In the genomic region with DNA sequence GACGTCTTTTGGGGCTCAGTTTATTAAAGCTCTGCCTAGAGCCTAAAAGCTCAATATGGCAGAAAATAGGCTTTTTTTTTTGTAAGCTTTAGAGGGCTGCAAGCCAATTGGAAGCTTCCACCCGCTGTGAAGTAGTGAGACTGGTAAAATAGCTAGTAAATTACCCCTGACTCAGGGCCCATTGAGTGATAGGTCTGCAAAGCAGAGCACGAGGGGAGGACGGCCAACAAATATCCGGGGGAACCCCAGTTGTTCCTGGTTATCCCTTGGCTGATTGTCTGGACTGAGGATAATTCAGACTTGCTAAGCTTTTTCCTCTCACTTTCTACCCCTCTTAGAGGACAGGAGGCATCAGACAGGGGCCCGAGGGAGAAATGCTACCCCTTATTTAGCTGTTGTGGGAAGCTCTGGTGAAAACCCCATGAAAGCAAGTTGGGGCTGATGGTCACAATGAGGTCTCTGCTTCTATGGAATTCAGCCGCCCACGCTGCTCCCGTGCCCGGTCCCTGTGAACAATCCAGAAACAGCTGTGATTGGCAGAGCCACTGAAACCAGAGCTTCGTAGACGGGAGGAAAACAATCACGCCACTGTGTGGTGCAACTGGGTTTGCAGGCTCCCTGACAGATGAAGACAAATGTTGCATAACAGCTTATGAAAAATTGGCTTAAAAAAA, we compare ENCODE assay signal across 1 cellular context.
TF ChIP-seq lines count a peak whose summit lies in the region.

No MANE protein-coding gene starts in this region.

TF ChIP-seq in HepG2, 621 proteins besides CTCF, POLR2A, EP300 and RAD21 (continued from another document):
- TF ChIP-seq, protein P1, sequence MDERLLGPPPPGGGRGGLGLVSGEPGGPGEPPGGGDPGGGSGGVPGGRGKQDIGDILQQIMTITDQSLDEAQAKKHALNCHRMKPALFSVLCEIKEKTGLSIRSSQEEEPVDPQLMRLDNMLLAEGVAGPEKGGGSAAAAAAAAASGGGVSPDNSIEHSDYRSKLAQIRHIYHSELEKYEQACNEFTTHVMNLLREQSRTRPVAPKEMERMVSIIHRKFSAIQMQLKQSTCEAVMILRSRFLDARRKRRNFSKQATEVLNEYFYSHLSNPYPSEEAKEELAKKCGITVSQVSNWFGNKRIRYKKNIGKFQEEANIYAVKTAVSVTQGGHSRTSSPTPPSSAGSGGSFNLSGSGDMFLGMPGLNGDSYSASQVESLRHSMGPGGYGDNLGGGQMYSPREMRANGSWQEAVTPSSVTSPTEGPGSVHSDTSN (CRISPR knock-in tag; IDR thresholded peaks at IDR 0.05): peak; percentile 59
- TF ChIP-seq NFYC (CRISPR knock-in tag; IDR thresholded peaks at IDR 0.05): peak; percentile 66
- peak; percentile 82 for TF ChIP-seq ZMYM4 (CRISPR knock-in tag; IDR thresholded peaks at IDR 0.05)
- no peak for TF ChIP-seq ZNF883 (CRISPR knock-in tag; IDR thresholded peaks at IDR 0.05; ENCODE audit: not compliant biosample characterization)
- TF ChIP-seq UBTF (CRISPR knock-in tag; IDR thresholded peaks at IDR 0.05): peak; percentile 40; the same call in 1 of the 2 replicates
- peak; percentile 35; the same call in 1 of the 2 replicates for TF ChIP-seq KDM2A (CRISPR knock-in tag; IDR thresholded peaks at IDR 0.05; ENCODE audit: borderline replicate concordance, low read depth)
- TF ChIP-seq, protein P2, sequence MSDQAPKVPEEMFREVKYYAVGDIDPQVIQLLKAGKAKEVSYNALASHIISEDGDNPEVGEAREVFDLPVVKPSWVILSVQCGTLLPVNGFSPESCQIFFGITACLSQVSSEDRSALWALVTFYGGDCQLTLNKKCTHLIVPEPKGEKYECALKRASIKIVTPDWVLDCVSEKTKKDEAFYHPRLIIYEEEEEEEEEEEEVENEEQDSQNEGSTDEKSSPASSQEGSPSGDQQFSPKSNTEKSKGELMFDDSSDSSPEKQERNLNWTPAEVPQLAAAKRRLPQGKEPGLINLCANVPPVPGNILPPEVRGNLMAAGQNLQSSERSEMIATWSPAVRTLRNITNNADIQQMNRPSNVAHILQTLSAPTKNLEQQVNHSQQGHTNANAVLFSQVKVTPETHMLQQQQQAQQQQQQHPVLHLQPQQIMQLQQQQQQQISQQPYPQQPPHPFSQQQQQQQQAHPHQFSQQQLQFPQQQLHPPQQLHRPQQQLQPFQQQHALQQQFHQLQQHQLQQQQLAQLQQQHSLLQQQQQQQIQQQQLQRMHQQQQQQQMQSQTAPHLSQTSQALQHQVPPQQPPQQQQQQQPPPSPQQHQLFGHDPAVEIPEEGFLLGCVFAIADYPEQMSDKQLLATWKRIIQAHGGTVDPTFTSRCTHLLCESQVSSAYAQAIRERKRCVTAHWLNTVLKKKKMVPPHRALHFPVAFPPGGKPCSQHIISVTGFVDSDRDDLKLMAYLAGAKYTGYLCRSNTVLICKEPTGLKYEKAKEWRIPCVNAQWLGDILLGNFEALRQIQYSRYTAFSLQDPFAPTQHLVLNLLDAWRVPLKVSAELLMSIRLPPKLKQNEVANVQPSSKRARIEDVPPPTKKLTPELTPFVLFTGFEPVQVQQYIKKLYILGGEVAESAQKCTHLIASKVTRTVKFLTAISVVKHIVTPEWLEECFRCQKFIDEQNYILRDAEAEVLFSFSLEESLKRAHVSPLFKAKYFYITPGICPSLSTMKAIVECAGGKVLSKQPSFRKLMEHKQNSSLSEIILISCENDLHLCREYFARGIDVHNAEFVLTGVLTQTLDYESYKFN (CRISPR knock-in tag; conservative IDR thresholded peaks at IDR 0.05): no peak
- no peak for TF ChIP-seq FOSL1 (CRISPR knock-in tag; IDR thresholded peaks at IDR 0.05; ENCODE audit: borderline replicate concordance)
- 0 out of 2 replicates have a peak, but pooled peaks have one; percentile 3 for TF ChIP-seq HNF4G (IDR thresholded peaks at IDR 0.05; ENCODE audit: borderline replicate concordance, low read depth, low read length)
- TF ChIP-seq HNF4G (CRISPR knock-in tag; IDR thresholded peaks at IDR 0.05; ENCODE audit: borderline replicate concordance, low read depth): no peak
- TF ChIP-seq MYC (CRISPR knock-in tag; IDR thresholded peaks at IDR 0.05; ENCODE audit: borderline replicate concordance): no peak
- TF ChIP-seq, protein P3, sequence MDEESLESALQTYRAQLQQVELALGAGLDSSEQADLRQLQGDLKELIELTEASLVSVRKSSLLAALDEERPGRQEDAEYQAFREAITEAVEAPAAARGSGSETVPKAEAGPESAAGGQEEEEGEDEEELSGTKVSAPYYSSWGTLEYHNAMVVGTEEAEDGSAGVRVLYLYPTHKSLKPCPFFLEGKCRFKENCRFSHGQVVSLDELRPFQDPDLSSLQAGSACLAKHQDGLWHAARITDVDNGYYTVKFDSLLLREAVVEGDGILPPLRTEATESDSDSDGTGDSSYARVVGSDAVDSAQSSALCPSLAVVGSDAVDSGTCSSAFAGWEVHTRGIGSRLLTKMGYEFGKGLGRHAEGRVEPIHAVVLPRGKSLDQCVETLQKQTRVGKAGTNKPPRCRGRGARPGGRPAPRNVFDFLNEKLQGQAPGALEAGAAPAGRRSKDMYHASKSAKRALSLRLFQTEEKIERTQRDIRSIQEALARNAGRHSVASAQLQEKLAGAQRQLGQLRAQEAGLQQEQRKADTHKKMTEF (CRISPR knock-in tag; IDR thresholded peaks at IDR 0.05): peak; percentile 37; the same call in 1 of the 2 replicates
- TF ChIP-seq, protein P4, sequence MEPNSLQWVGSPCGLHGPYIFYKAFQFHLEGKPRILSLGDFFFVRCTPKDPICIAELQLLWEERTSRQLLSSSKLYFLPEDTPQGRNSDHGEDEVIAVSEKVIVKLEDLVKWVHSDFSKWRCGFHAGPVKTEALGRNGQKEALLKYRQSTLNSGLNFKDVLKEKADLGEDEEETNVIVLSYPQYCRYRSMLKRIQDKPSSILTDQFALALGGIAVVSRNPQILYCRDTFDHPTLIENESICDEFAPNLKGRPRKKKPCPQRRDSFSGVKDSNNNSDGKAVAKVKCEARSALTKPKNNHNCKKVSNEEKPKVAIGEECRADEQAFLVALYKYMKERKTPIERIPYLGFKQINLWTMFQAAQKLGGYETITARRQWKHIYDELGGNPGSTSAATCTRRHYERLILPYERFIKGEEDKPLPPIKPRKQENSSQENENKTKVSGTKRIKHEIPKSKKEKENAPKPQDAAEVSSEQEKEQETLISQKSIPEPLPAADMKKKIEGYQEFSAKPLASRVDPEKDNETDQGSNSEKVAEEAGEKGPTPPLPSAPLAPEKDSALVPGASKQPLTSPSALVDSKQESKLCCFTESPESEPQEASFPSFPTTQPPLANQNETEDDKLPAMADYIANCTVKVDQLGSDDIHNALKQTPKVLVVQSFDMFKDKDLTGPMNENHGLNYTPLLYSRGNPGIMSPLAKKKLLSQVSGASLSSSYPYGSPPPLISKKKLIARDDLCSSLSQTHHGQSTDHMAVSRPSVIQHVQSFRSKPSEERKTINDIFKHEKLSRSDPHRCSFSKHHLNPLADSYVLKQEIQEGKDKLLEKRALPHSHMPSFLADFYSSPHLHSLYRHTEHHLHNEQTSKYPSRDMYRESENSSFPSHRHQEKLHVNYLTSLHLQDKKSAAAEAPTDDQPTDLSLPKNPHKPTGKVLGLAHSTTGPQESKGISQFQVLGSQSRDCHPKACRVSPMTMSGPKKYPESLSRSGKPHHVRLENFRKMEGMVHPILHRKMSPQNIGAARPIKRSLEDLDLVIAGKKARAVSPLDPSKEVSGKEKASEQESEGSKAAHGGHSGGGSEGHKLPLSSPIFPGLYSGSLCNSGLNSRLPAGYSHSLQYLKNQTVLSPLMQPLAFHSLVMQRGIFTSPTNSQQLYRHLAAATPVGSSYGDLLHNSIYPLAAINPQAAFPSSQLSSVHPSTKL (CRISPR knock-in tag; IDR thresholded peaks at IDR 0.05): peak; percentile 69
- no peak for TF ChIP-seq FOXP1 (IDR thresholded peaks at IDR 0.05)
- no peak for TF ChIP-seq FOXP1 (CRISPR knock-in tag; IDR thresholded peaks at IDR 0.05)
- peak; percentile 49; the same call in 1 of the 2 replicates for TF ChIP-seq THAP11 (CRISPR knock-in tag; IDR thresholded peaks at IDR 0.05)
- peak; percentile 84 for TF ChIP-seq SIX4 (CRISPR knock-in tag; IDR thresholded peaks at IDR 0.05)
- no peak for TF ChIP-seq ZNF841 (CRISPR knock-in tag; IDR thresholded peaks at IDR 0.05; ENCODE audit: borderline replicate concordance)
- TF ChIP-seq FOSL2 (CRISPR knock-in tag; IDR thresholded peaks at IDR 0.05): peak; percentile 38
- TF ChIP-seq ZNF3 (CRISPR knock-in tag; IDR thresholded peaks at IDR 0.05): no peak
- peak; percentile 61; the same call in 1 of the 2 replicates for TF ChIP-seq KAT8 (CRISPR knock-in tag; IDR thresholded peaks at IDR 0.05)
- 0 out of 2 replicates have a peak, but pooled peaks have one; percentile 28 for TF ChIP-seq TGIF2 (CRISPR knock-in tag; IDR thresholded peaks at IDR 0.05)
- TF ChIP-seq, protein P5, sequence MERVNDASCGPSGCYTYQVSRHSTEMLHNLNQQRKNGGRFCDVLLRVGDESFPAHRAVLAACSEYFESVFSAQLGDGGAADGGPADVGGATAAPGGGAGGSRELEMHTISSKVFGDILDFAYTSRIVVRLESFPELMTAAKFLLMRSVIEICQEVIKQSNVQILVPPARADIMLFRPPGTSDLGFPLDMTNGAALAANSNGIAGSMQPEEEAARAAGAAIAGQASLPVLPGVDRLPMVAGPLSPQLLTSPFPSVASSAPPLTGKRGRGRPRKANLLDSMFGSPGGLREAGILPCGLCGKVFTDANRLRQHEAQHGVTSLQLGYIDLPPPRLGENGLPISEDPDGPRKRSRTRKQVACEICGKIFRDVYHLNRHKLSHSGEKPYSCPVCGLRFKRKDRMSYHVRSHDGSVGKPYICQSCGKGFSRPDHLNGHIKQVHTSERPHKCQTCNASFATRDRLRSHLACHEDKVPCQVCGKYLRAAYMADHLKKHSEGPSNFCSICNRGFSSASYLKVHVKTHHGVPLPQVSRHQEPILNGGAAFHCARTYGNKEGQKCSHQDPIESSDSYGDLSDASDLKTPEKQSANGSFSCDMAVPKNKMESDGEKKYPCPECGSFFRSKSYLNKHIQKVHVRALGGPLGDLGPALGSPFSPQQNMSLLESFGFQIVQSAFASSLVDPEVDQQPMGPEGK (CRISPR knock-in tag; IDR thresholded peaks at IDR 0.05): no peak
- 0 out of 2 replicates have a peak, but pooled peaks have one; percentile 31 for TF ChIP-seq HMG20B (CRISPR knock-in tag; conservative IDR thresholded peaks at IDR 0.05)
- TF ChIP-seq, protein P6, sequence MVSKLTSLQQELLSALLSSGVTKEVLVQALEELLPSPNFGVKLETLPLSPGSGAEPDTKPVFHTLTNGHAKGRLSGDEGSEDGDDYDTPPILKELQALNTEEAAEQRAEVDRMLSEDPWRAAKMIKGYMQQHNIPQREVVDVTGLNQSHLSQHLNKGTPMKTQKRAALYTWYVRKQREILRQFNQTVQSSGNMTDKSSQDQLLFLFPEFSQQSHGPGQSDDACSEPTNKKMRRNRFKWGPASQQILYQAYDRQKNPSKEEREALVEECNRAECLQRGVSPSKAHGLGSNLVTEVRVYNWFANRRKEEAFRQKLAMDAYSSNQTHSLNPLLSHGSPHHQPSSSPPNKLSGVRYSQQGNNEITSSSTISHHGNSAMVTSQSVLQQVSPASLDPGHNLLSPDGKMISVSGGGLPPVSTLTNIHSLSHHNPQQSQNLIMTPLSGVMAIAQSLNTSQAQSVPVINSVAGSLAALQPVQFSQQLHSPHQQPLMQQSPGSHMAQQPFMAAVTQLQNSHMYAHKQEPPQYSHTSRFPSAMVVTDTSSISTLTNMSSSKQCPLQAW (CRISPR knock-in tag; IDR thresholded peaks at IDR 0.05): 0 out of 2 replicates have a peak, but pooled peaks have one; percentile 32
- 0 out of 2 replicates have a peak, but pooled peaks have one; percentile 15 for TF ChIP-seq IRF2 (CRISPR knock-in tag; IDR thresholded peaks at IDR 0.05)
- TF ChIP-seq GATAD2A (CRISPR knock-in tag; IDR thresholded peaks at IDR 0.05): peak; percentile 83
- TF ChIP-seq MYNN (CRISPR knock-in tag; IDR thresholded peaks at IDR 0.05; ENCODE audit: low read depth): no peak
- peak; percentile 92 for TF ChIP-seq SALL1 (CRISPR knock-in tag; IDR thresholded peaks at IDR 0.05)
- 0 out of 2 replicates have a peak, but pooled peaks have one; percentile 22 for TF ChIP-seq KMT2B (CRISPR knock-in tag; IDR thresholded peaks at IDR 0.05)
- TF ChIP-seq RBFOX2 (IDR thresholded peaks at IDR 0.05; ENCODE audit: low read depth, low read length): no peak
- TF ChIP-seq ZFYVE20 (CRISPR knock-in tag; IDR thresholded peaks at IDR 0.05; ENCODE audit: borderline replicate concordance, low read depth): no peak
- peak; percentile 90 for TF ChIP-seq CEBPG (CRISPR knock-in tag; IDR thresholded peaks at IDR 0.05)
- TF ChIP-seq SOX6 (IDR thresholded peaks at IDR 0.05): no peak
- peak; percentile 81 for TF ChIP-seq SOX6 (CRISPR knock-in tag; IDR thresholded peaks at IDR 0.05)
- TF ChIP-seq TEAD3 (CRISPR knock-in tag; optimal IDR thresholded peaks at IDR 0.05; ENCODE audit: borderline replicate concordance): peak; percentile 70
- no peak for TF ChIP-seq SATB2 (CRISPR knock-in tag; IDR thresholded peaks at IDR 0.05)
- peak; percentile 28; the same call in 1 of the 2 replicates for TF ChIP-seq HMG20A (CRISPR knock-in tag; IDR thresholded peaks at IDR 0.05; ENCODE audit: borderline replicate concordance)
- no peak for TF ChIP-seq ZNF879 (CRISPR knock-in tag; IDR thresholded peaks at IDR 0.05)
- peak; percentile 38; the same call in 1 of the 2 replicates for TF ChIP-seq HOXA3 (CRISPR knock-in tag; IDR thresholded peaks at IDR 0.05)
- peak; percentile 39; the same call in 1 of the 2 replicates for TF ChIP-seq RFXAP (CRISPR knock-in tag; IDR thresholded peaks at IDR 0.05; ENCODE audit: borderline replicate concordance)
- TF ChIP-seq HOXD1 (CRISPR knock-in tag; IDR thresholded peaks at IDR 0.05): no peak
- TF ChIP-seq ELF4 (CRISPR knock-in tag; IDR thresholded peaks at IDR 0.05; ENCODE audit: borderline replicate concordance): no peak
- no peak for TF ChIP-seq PRPF4 (IDR thresholded peaks at IDR 0.05; ENCODE audit: low read depth, low read length, poor library complexity, severe bottlenecking)
- TF ChIP-seq SP4 (CRISPR knock-in tag; IDR thresholded peaks at IDR 0.05): peak; percentile 10; the same call in 1 of the 2 replicates
